ENCODE assay signal across 12 cellular contexts in the genomic region with DNA sequence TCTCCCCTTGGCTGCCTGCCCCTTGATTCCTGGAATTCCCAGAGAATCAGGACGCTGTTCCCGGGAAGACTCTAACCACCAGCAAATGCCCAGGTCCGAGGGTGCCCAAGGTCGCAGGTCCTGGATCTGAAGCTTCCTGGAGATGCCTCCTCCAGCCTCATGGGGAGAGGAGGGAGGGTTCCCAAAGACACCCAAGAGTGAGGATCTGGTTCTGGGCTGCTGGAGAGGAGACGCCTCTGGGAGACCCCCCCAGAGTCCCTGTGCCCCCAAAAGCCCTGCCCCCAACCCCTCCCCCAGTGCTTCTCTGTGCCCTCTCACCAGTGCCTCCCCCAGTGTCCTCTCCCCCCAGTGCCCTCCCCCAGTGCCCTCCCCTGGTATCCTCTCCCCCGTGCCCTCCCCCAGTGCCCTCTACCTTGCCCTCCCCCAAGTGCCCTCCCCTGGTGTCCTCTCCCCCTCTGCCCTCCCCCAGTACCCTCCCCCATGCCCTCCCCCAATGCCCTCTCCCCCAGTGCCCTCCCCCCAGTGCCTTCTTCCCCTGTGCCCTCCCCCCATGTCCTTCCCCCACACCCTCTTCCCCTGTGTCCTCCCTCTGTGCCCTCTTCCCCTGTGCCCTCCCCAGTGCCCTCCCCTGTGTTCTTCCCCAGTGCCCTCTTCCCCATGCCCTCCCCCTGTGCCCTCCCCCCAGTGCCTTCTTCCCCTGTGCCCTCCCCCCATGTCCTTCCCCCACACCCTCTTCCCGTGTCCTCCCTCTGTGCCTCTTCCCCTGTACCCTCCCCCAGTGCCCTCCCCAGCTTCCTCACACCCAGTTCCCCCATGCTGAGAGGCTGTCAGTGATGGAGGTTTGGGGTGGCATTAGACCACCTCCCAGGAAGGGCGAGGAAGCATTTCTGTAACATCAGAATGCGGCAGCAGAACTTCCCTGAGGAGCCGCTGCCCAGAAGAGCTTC. TPM values are rescaled to one million over a fixed set of nuclear protein-coding genes. Genes with fewer than 3 reads are reported as not detected.
A peak's percentile ranks its signal among the peaks of the same experiment; 100 is the strongest.
DNase-seq lines count a peak whose midpoint lies in the region; ATAC-seq and TF ChIP-seq lines count a peak whose summit lies in the region.
"Had no signal": no experiment of that assay in that cellular context is flagged by ENCODE, and none has a peak within 500 bp of the region (broad histone marks: within the 10 kb centered on the region; RNA-seq: fewer than 3 reads in every experiment).

No MANE protein-coding gene starts in this region.

- 37 to 91% methylated on average over 3 to 8 of the region's 10 CpGs for WGBS in body of pancreas, 2 donors
- WGBS in suprapubic skin, result 47% methylated on average over 9 of the region's 10 CpGs

- peaks cover 10% of the 10 kb centered on the region for H3K9me3 Mint-ChIP-seq in HFFc6
- H3K9me3 Mint-ChIP-seq: T-helper 2 cell treated with Interferon-gamma antibody and Interleukin-4, amounts not matched to agents 5 μg/mL and 100 μg/mL, for 36 hours had no signal

- peaks cover 30% of the 10 kb centered on the region for H3K4me1 ChIP-seq in body of pancreas
- H3K4me1 ChIP-seq in suprapubic skin, result peaks cover 35% of the 10 kb centered on the region

- H3K27me3 ChIP-seq in body of pancreas (no peaks in the 10 kb centered on the region), suprapubic skin (peaks cover 7% of the 10 kb centered on the region)

- peaks cover 11% of the 10 kb centered on the region for H3K27me3 Mint-ChIP-seq in HFFc6 (ENCODE audit: insufficient read depth)

- H3K27ac ChIP-seq in body of pancreas (peak overlapping the region; percentile 25 to 73 (median 55)), suprapubic skin (no peak overlapping the region)

- H3K9me3 ChIP-seq in body of pancreas, result no peaks in the 10 kb centered on the region
- no peaks in the 10 kb centered on the region for H3K9me3 ChIP-seq in suprapubic skin

- peak overlapping the region; percentile 67; the same call in 1 of the 2 replicates for H3K27ac Mint-ChIP-seq in HFFc6

- peaks cover 4% of the 10 kb centered on the region; the same call in 1 of the 2 replicates for H3K36me3 Mint-ChIP-seq in HFFc6 (ENCODE audit: low read depth)

- H3K36me3 ChIP-seq in body of pancreas (replicated peaks in 1 of 2; ENCODE audit: insufficient read depth in 1 of 2, low read depth in 2 of 2) (no peaks in the 10 kb centered on the region), suprapubic skin (no peaks in the 10 kb centered on the region)

- H3K4me1 Mint-ChIP-seq in HFFc6 (ENCODE audit: low read depth), result peaks cover 20% of the 10 kb centered on the region

- no peak for TF ChIP-seq CTCF in HFFc6 (IDR thresholded peaks at IDR 0.05)
- no peak for TF ChIP-seq CTCF in body of pancreas (IDR thresholded peaks at IDR 0.05)
- TF ChIP-seq CTCF in suprapubic skin (IDR thresholded peaks at IDR 0.05), result no peak

- H3K4me3 Mint-ChIP-seq in HFFc6, result peak overlapping the region; percentile 87
- H3K4me3 Mint-ChIP-seq: T-helper 2 cell treated with Interferon-gamma antibody and Interleukin-4, amounts not matched to agents 5 μg/mL and 100 μg/mL, for 36 hours had no signal

- ATAC-seq in body of pancreas, result peak; percentile 37
- ATAC-seq in left colon, result peak; percentile 22
- ATAC-seq in GM21423 (IDR thresholded peaks at IDR 0.05; ENCODE audit: unreplicated experiment), result no peak
- no peak for ATAC-seq in HG03039 (IDR thresholded peaks at IDR 0.05; ENCODE audit: unreplicated experiment)
- no peak for ATAC-seq in GM19324 (IDR thresholded peaks at IDR 0.05; ENCODE audit: low FRiP score, unreplicated experiment)

- TF ChIP-seq POLR2A in body of pancreas (IDR thresholded peaks at IDR 0.05), result no peak
- TF ChIP-seq POLR2A in suprapubic skin (IDR thresholded peaks at IDR 0.05), result no peak

- TF ChIP-seq EP300 in suprapubic skin (IDR thresholded peaks at IDR 0.05), result no peak

- no peak for DNase-seq in HFFc6
- DNase-seq in body of pancreas, result peak in 1 of 4 donors; percentile 46
- DNase-seq in left colon, result no peak
- DNase-seq in suprapubic skin (ENCODE audit: low spot score in 2 of 2), result peak in 1 of 2 donors; percentile 60
- no peak for DNase-seq in SW480 (ENCODE audit: low spot score)
- DNase-seq: activated CD8-positive, alpha-beta memory T cell treated with anti-CD3 and anti-CD28 coated beads, Interleukin-2, amount 50 U/mL, for 48 hours; central memory CD4-positive, alpha-beta T cell had no signal

- H3K4me3 ChIP-seq in body of pancreas (no peak overlapping the region), suprapubic skin (peak overlapping the region; percentile 41)

- intact Hi-C loops in body of pancreas (cut with DNase I) (no loop called here), left colon (cut with DNase I, micrococcal nuclease) (no loop called here)

RNA-seq across cellular contexts. Expression of a gene that starts 6.3 kb away (rescaled TPM):
- total RNA-seq in HFFc6 (2021; fragmentation: NEBNext Ultra II Directional; extraction: Animal tissue kit (Norgen Biotek cat#: 25700)), result 1 to 10 TPM; 1.7 to 3.9 (median 2.8) TPM
- total RNA-seq in body of pancreas (1 to 10 TPM; 5.4 to 6.3 TPM), left colon (100 to 1,000 TPM in 1 of 2 donors, 10 to 100 TPM in 1; 78.5 to 127 TPM), suprapubic skin (10 to 100 TPM in 3 of 4 donors, 1 to 10 TPM in 1; 9.5 to 37.8 (median 16.6) TPM)

RNA-seq across cellular contexts. Expression of a gene that starts 19.1 kb away (rescaled TPM):
- under 1 TPM in 2 of 6 experiments, not detected in 4; 0.10 to 0.14 TPM for total RNA-seq in HFFc6 (2021; fragmentation: NEBNext Ultra II Directional; extraction: Animal tissue kit (Norgen Biotek cat#: 25700))
- total RNA-seq in body of pancreas (not detected), left colon (not detected), suprapubic skin (not detected)
- total RNA-seq: pulmonary artery endothelial cell had no signal

RNA-seq across cellular contexts. Expression of a gene that starts 22.5 kb away (rescaled TPM):
- total RNA-seq in HFFc6 (2021; fragmentation: NEBNext Ultra II Directional; extraction: Animal tissue kit (Norgen Biotek cat#: 25700)), result under 1 TPM in 1 of 6 experiments, not detected in 5; 0.20 TPM
- total RNA-seq in body of pancreas, result not detected
- total RNA-seq in left colon, result 10 to 100 TPM in 1 of 2 donors, 1 to 10 TPM in 1; 5.2 to 10.0 TPM
- total RNA-seq in suprapubic skin, result 1 to 10 TPM in 3 of 4 donors, under 1 TPM in 1; 0.29 to 4.4 (median 1.6) TPM
- total RNA-seq: pulmonary artery endothelial cell had no signal

RNA-seq across cellular contexts. Expression of a gene that starts 31.7 kb away (rescaled TPM):
- total RNA-seq in HFFc6 (2021; fragmentation: NEBNext Ultra II Directional; extraction: Animal tissue kit (Norgen Biotek cat#: 25700)), result not detected
- total RNA-seq in body of pancreas, result not detected
- total RNA-seq in left colon, result not detected
- total RNA-seq in suprapubic skin, result not detected
- total RNA-seq: pulmonary artery endothelial cell had no signal

Comparison
In these comparisons a context has a peak if more than half of its experiments do, and no peak if none do; other contexts are left out.
1. ATAC-seq: peak in body of pancreas (single experiment) and left colon (single experiment); none in GM21423 (single experiment), HG03039 (single experiment) and GM19324 (single experiment).